In genomic region chr3:196949750-196950149, GRCh38 we compare ENCODE assay signal across 27 cellular contexts.
"Had no signal": no experiment of that assay in that cellular context is flagged by ENCODE, and none has a peak within 500 bp of the region (broad histone marks: within the 10 kb centered on the region; RNA-seq: fewer than 3 reads in every experiment).

No MANE protein-coding gene starts in this region.

- H3K4me1 ChIP-seq: left lung, neural progenitor cell, psoas muscle, vagina had no signal

- H3K27ac Mint-ChIP-seq: mesothelial cell of epicardium; natural killer cell; nephron progenitor cell; stimulated activated memory B cell treated with anti-CD40 and anti-IgM and Interleukin-4, amounts not matched to agents 10 μg/mL and 1 μg/mL and 100 μg/mL, for 72 hours; stimulated activated naive CD8-positive, alpha-beta T cell treated with anti-CD3 and anti-CD28 coated beads, Interleukin-15, amount 100 ng/mL, for 72 hours; type B pancreatic cell had no signal

- FAIRE-seq: keratinocyte had no signal

- H2AFZ ChIP-seq: neural progenitor cell had no signal

- H3K36me3 ChIP-seq: neural progenitor cell, ovary, vagina had no signal

- H3K9me3 ChIP-seq: left lung, ovary, psoas muscle, tibial nerve, vagina had no signal

- DNase-seq: hippocampal formation; kidney glomerular epithelial cell; left cardiac atrium; left lung; mesendoderm; naive B cell; natural killer cell; nephron progenitor cell; ovary; posterior cingulate gyrus; psoas muscle; stimulated activated CD4-positive, alpha-beta T cell treated with anti-CD3 and anti-CD28 coated beads, Interleukin-1b, Interleukin-23, amount 100 ng/mL, for 48 hours; stimulated activated CD4-positive, alpha-beta T cell treated with anti-CD3 and anti-CD28 coated beads, Interleukin-2, amount 100 ng/mL, for 48 hours; stimulated activated CD4-positive, alpha-beta T cell treated with anti-CD3 and anti-CD28 coated beads, Interleukin-4, amount 100 ng/mL, for 4 hours; stimulated activated CD8-positive, alpha-beta memory T cell treated with anti-CD3 and anti-CD28 coated beads, Interleukin-4, amount 100 ng/mL, for 48 hours; stimulated activated naive CD4-positive, alpha-beta T cell treated with Interleukin-2 at 50 U/mL for 16 hours; stimulated activated naive CD8-positive, alpha-beta T cell treated with anti-CD3 and anti-CD28 coated beads, Interleukin-15, amount 100 ng/mL, for 72 hours; substantia nigra had no signal

- H3K4me3 Mint-ChIP-seq: mesothelial cell of epicardium; naive B cell; natural killer cell; nephron progenitor cell; neural progenitor cell; stimulated activated memory B cell treated with anti-CD40 and anti-IgM and Interleukin-4, amounts not matched to agents 10 μg/mL and 1 μg/mL and 100 μg/mL, for 72 hours; stimulated activated naive CD8-positive, alpha-beta T cell treated with anti-CD3 and anti-CD28 coated beads, Interleukin-15, amount 100 ng/mL, for 72 hours; type B pancreatic cell had no signal

- H3K4me2 ChIP-seq: neural progenitor cell, smooth muscle cell had no signal

- H3K27ac ChIP-seq: left lung, neural progenitor cell, ovary, psoas muscle, tibial nerve, vagina had no signal

- H3K27me3 ChIP-seq: left lung, ovary, tibial nerve, vagina had no signal

- ATAC-seq: left cardiac atrium; left lung; natural killer cell; psoas muscle; stimulated activated memory B cell treated with anti-CD40 and anti-IgM and Interleukin-4, amounts not matched to agents 10 μg/mL and 1 μg/mL and 100 μg/mL, for 72 hours; stimulated activated naive CD8-positive, alpha-beta T cell treated with anti-CD3 and anti-CD28 coated beads, Interleukin-15, amount 100 ng/mL, for 72 hours had no signal

- H3K27me3 Mint-ChIP-seq: naive B cell; stimulated activated memory B cell treated with anti-CD40 and anti-IgM and Interleukin-4, amounts not matched to agents 10 μg/mL and 1 μg/mL and 100 μg/mL, for 72 hours; stimulated activated naive CD8-positive, alpha-beta T cell treated with anti-CD3 and anti-CD28 coated beads, Interleukin-15, amount 100 ng/mL, for 72 hours had no signal

- H3K9me3 Mint-ChIP-seq: mesothelial cell of epicardium; naive B cell; natural killer cell; nephron progenitor cell; neural progenitor cell; stimulated activated memory B cell treated with anti-CD40 and anti-IgM and Interleukin-4, amounts not matched to agents 10 μg/mL and 1 μg/mL and 100 μg/mL, for 72 hours; stimulated activated naive CD8-positive, alpha-beta T cell treated with anti-CD3 and anti-CD28 coated beads, Interleukin-15, amount 100 ng/mL, for 72 hours; type B pancreatic cell had no signal

- H3K36me3 Mint-ChIP-seq: mesothelial cell of epicardium, naive B cell, natural killer cell had no signal

- H3K9ac ChIP-seq: neural progenitor cell had no signal

- H3K4me3 ChIP-seq: left lung, lung, neural progenitor cell, ovary, psoas muscle, smooth muscle cell, tibial nerve, vagina had no signal

- H3K4me1 Mint-ChIP-seq: mesothelial cell of epicardium had no signal
